In genomic region chr12:108782971-108783370, GRCh38 we compare ENCODE assay signal across 18 cellular contexts. TPM values are rescaled to one million over a fixed set of nuclear protein-coding genes. Genes with fewer than 3 reads are reported as not detected.
A peak's percentile ranks its signal among the peaks of the same experiment; 100 is the strongest.
DNase-seq lines count a peak whose midpoint lies in the region; ATAC-seq and TF ChIP-seq lines count a peak whose summit lies in the region.
"Had no signal": no experiment of that assay in that cellular context is flagged by ENCODE, and none has a peak within 500 bp of the region (broad histone marks: within the 10 kb centered on the region; RNA-seq: fewer than 3 reads in every experiment).

No MANE protein-coding gene starts in this region.

- H3K4me1 Mint-ChIP-seq in activated CD4-positive, alpha-beta T cell treated with anti-CD3 and anti-CD28 coated beads, Interleukin-2, amount 10 ng/mL, durations not matched to agents 24 days and 14 days: no peaks in the 10 kb centered on the region

- peak in 1 of 8 donors; percentile 4 for ATAC-seq in heart right ventricle
- ATAC-seq in Right ventricle myocardium superior (ENCODE audit: poor library complexity): no peak
- ATAC-seq in HG03442 (IDR thresholded peaks at IDR 0.05; ENCODE audit: unreplicated experiment): no peak
- ATAC-seq: SK-N-SH treated with all-trans-retinoic acid at 6 μM for 48 hours had no signal

- H3K4me3 Mint-ChIP-seq in activated CD4-positive, alpha-beta T cell treated with anti-CD3 and anti-CD28 coated beads, Interleukin-2, amount 10 ng/mL, durations not matched to agents 24 days and 14 days: no peak overlapping the region

- peaks cover 17 to 80% (median 57%) of the 10 kb centered on the region in 9 donors for H3K4me1 ChIP-seq in heart right ventricle
- peaks cover 5 to 73% of the 10 kb centered on the region in 2 donors for H3K4me1 ChIP-seq in right atrium auricular region
- H3K4me1 ChIP-seq in tibial artery: peaks cover 0 to 58% (median 28%) of the 10 kb centered on the region in 4 donors

- H3K4me3 ChIP-seq in heart right ventricle (no peak overlapping the region), right atrium auricular region (no peak overlapping the region), tibial artery (no peak overlapping the region)
- H3K4me3 ChIP-seq: PC-9 had no signal

- H3K36me3 Mint-ChIP-seq in activated CD4-positive, alpha-beta T cell treated with anti-CD3 and anti-CD28 coated beads, Interleukin-2, amount 10 ng/mL, durations not matched to agents 24 days and 14 days (ENCODE audit: low read depth): peaks cover 6% of the 10 kb centered on the region

- H3K27ac Mint-ChIP-seq in activated CD4-positive, alpha-beta T cell treated with anti-CD3 and anti-CD28 coated beads, Interleukin-2, amount 10 ng/mL, durations not matched to agents 24 days and 14 days: no peak overlapping the region

- CTCF ChIA-PET in RWPE1 (lab: Yijun Ruan, JAX): interaction anchor here (0.6 kb wide), 3 partner anchors 59 to 645 kb away, joined by 3 to 6 read pairs (median 4); no protein-coding TSS in a partner anchor

- WGBS in heart right ventricle, 2 donors: 78 to 84% methylated on average over 5 of the region's 5 CpGs

- POLR2A ChIA-PET in RWPE1 (lab: Yijun Ruan, JAX; ENCODE audit: low non-redundant PET): no interaction called here

- TF ChIP-seq CTCF in heart right ventricle (IDR thresholded peaks at IDR 0.05) (no peak), RWPE1 (conservative IDR thresholded peaks at IDR 0.05; ENCODE audit: low read depth) (no peak), right atrium auricular region (IDR thresholded peaks at IDR 0.05) (no peak), tibial artery (IDR thresholded peaks at IDR 0.05) (no peak)

- H3K27ac ChIP-seq in heart right ventricle: peak overlapping the region in 6 of 10 donors; percentile 7 to 66 (median 43)
- H3K27ac ChIP-seq in RWPE1: peak overlapping the region; percentile 68
- H3K27ac ChIP-seq in right atrium auricular region: peak overlapping the region; percentile 69 to 70
- H3K27ac ChIP-seq in tibial artery: peak overlapping the region; percentile 77 to 79
- H3K27ac ChIP-seq: PC-9 had no signal

- peaks cover 0 to 57% (median 18%) of the 10 kb centered on the region in 9 donors for H3K36me3 ChIP-seq in heart right ventricle
- H3K36me3 ChIP-seq in right atrium auricular region: peaks cover 13% of the 10 kb centered on the region
- H3K36me3 ChIP-seq in tibial artery: peaks cover 6 to 32% (median 11%) of the 10 kb centered on the region in 3 donors

- DNase-seq in heart right ventricle: no peak
- no peak for DNase-seq in Right ventricle myocardium superior
- no peak for DNase-seq in RWPE1 (ENCODE audit: low spot score)
- no peak for DNase-seq in right atrium auricular region (ENCODE audit: low spot score)
- DNase-seq in tibial artery: no peak
- no peak for DNase-seq in activated CD4-positive, alpha-beta T cell treated with anti-CD3 and anti-CD28 coated beads, Interleukin-2, amount 10 ng/mL, durations not matched to agents 24 days and 14 days
- no peak for DNase-seq in GM03348 (ENCODE audit: low spot score)
- DNase-seq: C1 segment of cervical spinal cord, DMS 273 treated with DMSO at 0.1 percent for 48 hours, GF-D8, NCI-H1092, NCI-H146, NCI-H446 treated with DMSO at 0.1 percent for 48 hours, NCI-H774, PC-9, SHP77 had no signal

- peaks cover 2% of the 10 kb centered on the region for H3K27me3 Mint-ChIP-seq in activated CD4-positive, alpha-beta T cell treated with anti-CD3 and anti-CD28 coated beads, Interleukin-2, amount 10 ng/mL, durations not matched to agents 24 days and 14 days

- H3K9me3 ChIP-seq in heart right ventricle (no peaks in the 10 kb centered on the region), right atrium auricular region (no peaks in the 10 kb centered on the region), tibial artery (no peaks in the 10 kb centered on the region)

- no peaks in the 10 kb centered on the region for H3K9me3 Mint-ChIP-seq in activated CD4-positive, alpha-beta T cell treated with anti-CD3 and anti-CD28 coated beads, Interleukin-2, amount 10 ng/mL, durations not matched to agents 24 days and 14 days

- H3K27me3 ChIP-seq in heart right ventricle (no peaks in the 10 kb centered on the region), right atrium auricular region (no peaks in the 10 kb centered on the region), tibial artery (no peaks in the 10 kb centered on the region)

- intact Hi-C loops in heart right ventricle (cut with DNase I): loop anchor here in 3 of 10 donors (10.0 kb wide), 1 partner anchor 48 kb away; the partner anchor contains the start of gene CORO1C (in 3 of the 3)
- intact Hi-C loops in Right ventricle myocardium superior (cut with DNase I): no loop called here
- intact Hi-C loops in tibial artery (cut with DNase I; ENCODE audit: low total_unique reads): no loop called here
- intact Hi-C loops in activated CD4-positive, alpha-beta T cell treated with anti-CD3 and anti-CD28 coated beads, Interleukin-2, amount 10 ng/mL, durations not matched to agents 24 days and 14 days (cut with micrococcal nuclease): no loop called here

RNA-seq across cellular contexts. Expression of gene CORO1C, which starts 51.7 kb away (rescaled TPM):
- 10 to 100 TPM; 50.2 to 88.6 (median 59.1) TPM for total RNA-seq in heart right ventricle
- 10 to 100 TPM; 25.5 to 34.5 TPM for polyA plus RNA-seq in heart right ventricle
- 69.1 TPM for total RNA-seq in Right ventricle myocardium superior
- total RNA-seq in right atrium auricular region: 10 to 100 TPM; 59.6 to 70.7 TPM
- total RNA-seq in activated CD4-positive, alpha-beta T cell treated with anti-CD3 and anti-CD28 coated beads, Interleukin-2, amount 10 ng/mL, durations not matched to agents 24 days and 14 days: 64.6 and 70.1 TPM in 2 replicates
